Comparison of ENCODE assay signal across 15 cellular contexts in the genomic region with DNA sequence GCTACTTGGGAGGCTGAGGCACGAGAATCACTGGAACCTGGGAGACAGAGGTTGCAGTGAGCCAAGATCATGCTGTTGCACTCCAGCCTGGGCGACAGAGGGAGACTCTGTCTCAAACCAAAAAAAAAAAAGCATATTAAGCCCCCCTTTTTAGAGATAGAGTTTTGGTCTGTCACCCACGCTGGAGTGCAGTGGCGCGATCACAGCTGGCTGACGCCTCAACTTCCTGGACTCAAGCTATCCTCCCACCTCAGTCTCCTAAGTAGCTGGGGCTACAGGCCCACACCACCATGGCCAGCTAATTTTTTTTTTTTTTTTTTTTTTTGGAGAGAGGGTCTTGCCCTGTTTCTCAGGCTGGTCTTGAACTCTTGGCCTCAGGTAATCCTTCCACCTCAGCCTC. TPM values are rescaled to one million over a fixed set of nuclear protein-coding genes. Genes with fewer than 3 reads are reported as not detected.
DNase-seq lines count a peak whose midpoint lies in the region; ATAC-seq and TF ChIP-seq lines count a peak whose summit lies in the region.
"Had no signal": no experiment of that assay in that cellular context is flagged by ENCODE, and none has a peak within 500 bp of the region (broad histone marks: within the 10 kb centered on the region; RNA-seq: fewer than 3 reads in every experiment).

No MANE protein-coding gene starts in this region.

- CTCF ChIA-PET in activated naive CD4-positive, alpha-beta T cell treated with anti-CD3 and anti-CD28 coated beads for 36 hours (lab: Charles Lee): interaction anchor here (0.6 to 1.6 kb wide), 3 partner anchors 11 to 256 kb away, joined by 3 to 6 read pairs (median 3); a partner anchor contains a TSS

- H3K9me3 ChIP-seq in BLaER1 treated with 17β-estradiol and CSF1 and Interleukin-3, amounts not matched to agents 10 nM and 100 nM (replicated peaks in 1 of 11): peaks cover 0 to 10% (median 0%) of the 10 kb centered on the region in 11 experiments; a peak in 7 of 22 replicates
- H3K9me3 ChIP-seq: HAP-1 had no signal

- DNase-seq in chondrocyte (ENCODE audit: low spot score) (peak; percentile 14), natural killer cell (no peak), NCI-H69 (lab: John Stamatoyannopoulos, UW) (no peak), COLO668 (lab: John Stamatoyannopoulos, UW; ENCODE audit: unreplicated experiment) (no peak)
- no peak for DNase-seq in activated naive CD4-positive, alpha-beta T cell treated with anti-CD3 and anti-CD28 coated beads for 36 hours
- DNase-seq: CD4-positive, alpha-beta T cell; DMS153; DMS79; GDM1; GM23248 had no signal

- peak; percentile 82 to 95 (median 93) for ATAC-seq in natural killer cell

- TF ChIP-seq CTCF in chondrocyte (IDR thresholded peaks at IDR 0.05): no peak
- TF ChIP-seq CTCF in natural killer cell (IDR thresholded peaks at IDR 0.05): no peak

- H3K4me2 ChIP-seq in BLaER1 treated with 17β-estradiol and CSF1 and Interleukin-3, amounts not matched to agents 10 nM and 100 nM: peak overlapping the region in 9 of 11 experiments; percentile 11 to 60 (median 36); a peak in 11 of 22 replicates

- peaks cover 3% of the 10 kb centered on the region for H3K9me3 Mint-ChIP-seq in chondrocyte (ENCODE audit: low read depth)
- no peaks in the 10 kb centered on the region for H3K9me3 Mint-ChIP-seq in natural killer cell
- H3K9me3 Mint-ChIP-seq in activated naive CD4-positive, alpha-beta T cell treated with anti-CD3 and anti-CD28 coated beads for 36 hours: no peaks in the 10 kb centered on the region
- H3K9me3 Mint-ChIP-seq: CD4-positive, alpha-beta T cell had no signal

- 0 out of 22 replicates have a peak overlapping the region, but pooled peaks of 1 of the 11 experiments have one; percentile 18 for H3K27ac ChIP-seq in BLaER1 treated with 17β-estradiol and CSF1 and Interleukin-3, amounts not matched to agents 10 nM and 100 nM
- H3K27ac ChIP-seq: C4-2B, GM23248, HL-60 had no signal

- no peak overlapping the region for H3K4me3 Mint-ChIP-seq in chondrocyte (ENCODE audit: unreplicated experiment)
- peak overlapping the region; percentile 55 for H3K4me3 Mint-ChIP-seq in natural killer cell
- H3K4me3 Mint-ChIP-seq in activated naive CD4-positive, alpha-beta T cell treated with anti-CD3 and anti-CD28 coated beads for 36 hours: no peak overlapping the region
- H3K4me3 Mint-ChIP-seq: B cell; CD4-positive, alpha-beta T cell had no signal

- H3K4me1 Mint-ChIP-seq in chondrocyte (ENCODE audit: low read depth) (no peaks in the 10 kb centered on the region), natural killer cell (peaks cover 21 to 28% of the 10 kb centered on the region in 2 donors)
- peaks cover 4% of the 10 kb centered on the region for H3K4me1 Mint-ChIP-seq in activated naive CD4-positive, alpha-beta T cell treated with anti-CD3 and anti-CD28 coated beads for 36 hours (ENCODE audit: low read depth)

- H3K4me3 ChIP-seq in BLaER1 treated with 17β-estradiol and CSF1 and Interleukin-3, amounts not matched to agents 10 nM and 100 nM: no peak overlapping the region
- H3K4me3 ChIP-seq: GM23248, HAP-1 had no signal

- H3K27me3 Mint-ChIP-seq in chondrocyte (ENCODE audit: low read depth): peaks cover 5% of the 10 kb centered on the region
- H3K27me3 Mint-ChIP-seq in natural killer cell (ENCODE audit: low read depth in 2 of 2): no peaks in the 10 kb centered on the region
- no peaks in the 10 kb centered on the region for H3K27me3 Mint-ChIP-seq in activated naive CD4-positive, alpha-beta T cell treated with anti-CD3 and anti-CD28 coated beads for 36 hours (ENCODE audit: low read depth)
- H3K27me3 Mint-ChIP-seq: B cell; CD4-positive, alpha-beta T cell had no signal

- H3K27me3 ChIP-seq in BLaER1 treated with 17β-estradiol and CSF1 and Interleukin-3, amounts not matched to agents 10 nM and 100 nM: no peaks in the 10 kb centered on the region

- no peaks in the 10 kb centered on the region for H3K36me3 ChIP-seq in BLaER1 treated with 17β-estradiol and CSF1 and Interleukin-3, amounts not matched to agents 10 nM and 100 nM
- H3K36me3 ChIP-seq: HAP-1 had no signal

- H3K9ac ChIP-seq in BLaER1 treated with 17β-estradiol and CSF1 and Interleukin-3, amounts not matched to agents 10 nM and 100 nM: no peak overlapping the region
- H3K9ac ChIP-seq: GM23248 had no signal

- H3K4me1 ChIP-seq in BLaER1 treated with 17β-estradiol and CSF1 and Interleukin-3, amounts not matched to agents 10 nM and 100 nM: peaks cover 10 to 63% (median 53%) of the 10 kb centered on the region in 10 experiments
- H3K4me1 ChIP-seq: HAP-1 had no signal

- no peaks in the 10 kb centered on the region for H3K36me3 Mint-ChIP-seq in chondrocyte (ENCODE audit: low read depth)
- H3K36me3 Mint-ChIP-seq in natural killer cell: no peaks in the 10 kb centered on the region
- no peaks in the 10 kb centered on the region for H3K36me3 Mint-ChIP-seq in activated naive CD4-positive, alpha-beta T cell treated with anti-CD3 and anti-CD28 coated beads for 36 hours (ENCODE audit: low read depth)

- intact Hi-C loops in natural killer cell (cut with micrococcal nuclease): loop anchor here (1.0 to 5.0 kb wide), 2 partner anchors 12 to 65 kb away; no protein-coding TSS in a partner anchor
- intact Hi-C loops in activated naive CD4-positive, alpha-beta T cell treated with anti-CD3 and anti-CD28 coated beads for 36 hours (cut with micrococcal nuclease): no loop called here

- H3K27ac Mint-ChIP-seq in chondrocyte (ENCODE audit: unreplicated experiment) (no peak overlapping the region), natural killer cell (peak overlapping the region; percentile 38 to 75)
- H3K27ac Mint-ChIP-seq in activated naive CD4-positive, alpha-beta T cell treated with anti-CD3 and anti-CD28 coated beads for 36 hours: no peak overlapping the region
- H3K27ac Mint-ChIP-seq: B cell; CD4-positive, alpha-beta T cell had no signal

- H4K20me1 ChIP-seq in BLaER1 treated with 17β-estradiol and CSF1 and Interleukin-3, amounts not matched to agents 10 nM and 100 nM: no peaks in the 10 kb centered on the region

RNA-seq across cellular contexts. Expression of a gene that starts 34.2 kb away (rescaled TPM):
- total RNA-seq in chondrocyte (20.0 to 22.7 TPM (median 21.0 TPM) in 3 replicates), natural killer cell (10 to 100 TPM; 27.1 to 39.0 (median 36.0) TPM)
- 1 to 10 TPM; 8.4 to 9.3 TPM for total RNA-seq in activated naive CD4-positive, alpha-beta T cell treated with anti-CD3 and anti-CD28 coated beads for 36 hours

Comparison
In these comparisons a context has a peak if more than half of its experiments do, and no peak if none do; other contexts are left out.
1. H3K27ac Mint-ChIP-seq: peak in natural killer cell (2 of 2); none in chondrocyte (single experiment) and activated naive CD4-positive, alpha-beta T cell treated with anti-CD3 and anti-CD28 coated beads for 36 hours (single experiment).